In the genomic region with DNA sequence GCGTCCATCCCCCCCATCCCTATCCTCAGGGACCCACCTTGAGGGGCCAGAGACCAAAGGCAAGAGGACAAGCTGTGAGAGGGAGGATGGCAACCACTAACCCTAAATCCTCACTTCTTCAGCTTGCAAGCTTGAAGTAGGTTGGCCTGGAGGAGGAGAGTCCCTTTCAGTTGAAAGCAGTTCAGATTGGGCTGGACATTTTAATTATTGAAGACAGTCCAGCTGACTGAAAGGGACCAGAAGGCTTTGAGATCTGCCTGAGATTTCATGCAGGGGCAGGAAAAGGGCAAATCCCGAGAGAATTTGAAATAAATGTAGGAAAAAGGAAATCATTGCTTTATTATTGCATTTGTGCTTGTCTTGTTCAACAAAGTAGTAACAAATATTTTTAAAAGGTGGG, we compare ENCODE assay signal across 35 cellular contexts.
"Had no signal": no experiment of that assay in that cellular context is flagged by ENCODE, and none has a peak within 500 bp of the region (broad histone marks: within the 10 kb centered on the region; RNA-seq: fewer than 3 reads in every experiment).

No MANE protein-coding gene starts in this region.

- H3K9ac ChIP-seq: KMS-11 had no signal

- H3K4me3 Mint-ChIP-seq: activated B cell treated with CpG ODN at 0.5 μM for 24 hours; activated CD4-positive, alpha-beta memory T cell treated with anti-CD3 and anti-CD28 coated beads for 36 hours; activated naive CD4-positive, alpha-beta T cell treated with anti-CD3 and anti-CD28 coated beads for 36 hours; activated T-cell treated with anti-CD3 and anti-CD28 coated beads, Interleukin-2, amount 50 U/mL, for 4 hours; activated T-helper 1 cell treated with anti-CD3 and anti-CD28 coated beads, Interleukin-12 subunit alpha, Interleukin-12 subunit beta, Interleukin-2, Interleukin-4 antibody, amounts not matched to agents 30 ng/mL and 10 ng/mL and 1 ng/mL, durations not matched to agents 14 hours and 24 hours and 36 hours had no signal

- H3K4me3 ChIP-seq: ascending aorta, cardiac muscle cell, PC-9 had no signal

- H2AFZ ChIP-seq: PC-9 had no signal

- H3K9me3 ChIP-seq: ascending aorta had no signal

- H3K36me3 Mint-ChIP-seq: activated CD4-positive, alpha-beta memory T cell treated with anti-CD3 and anti-CD28 coated beads for 36 hours; activated naive CD4-positive, alpha-beta T cell treated with anti-CD3 and anti-CD28 coated beads, Interleukin-2, amount 50 U/mL, for 72 hours had no signal

- DNase-seq: activated B cell treated with CpG ODN at 0.5 μM for 24 hours; activated CD4-positive, alpha-beta memory T cell treated with anti-CD3 and anti-CD28 coated beads for 36 hours; activated CD4-positive, alpha-beta T cell treated with anti-CD3 and anti-CD28 coated beads for 4 hours; activated CD4-positive, alpha-beta T cell treated with anti-CD3 and anti-CD28 coated beads, Interleukin-2, amount 50 U/mL, for 1 hour; activated CD4-positive, CD25-positive, alpha-beta regulatory T cell treated with anti-CD3 and anti-CD28 coated beads, Interleukin-2, amount 50 U/mL, for 72 hours; activated CD8-positive, alpha-beta memory T cell treated with anti-CD3 and anti-CD28 coated beads, Interleukin-2, amount 50 U/mL, for 4 hours; activated gamma-delta T cell treated with Interleukin-2 at 50 U/mL for 16 hours; activated naive CD4-positive, alpha-beta T cell treated with anti-CD3 and anti-CD28 coated beads for 36 hours; activated T-cell treated with anti-CD3 and anti-CD28 coated beads for 4 hours; activated T-cell treated with anti-CD3 and anti-CD28 coated beads, Interleukin-2, amount 50 U/mL, for 4 hours; NCI-H1092 treated with DMSO at 0.1 percent for 48 hours; NCI-H1417; NCI-H146; NCI-H187; NCI-H2029 treated with DMSO at 0.1 percent for 48 hours; NCI-H2107; NCI-H2171; NCI-H510A; NCI-H526; NCI-H748 treated with DMSO at 0.1 percent for 48 hours; NK-92 treated with Interleukin-12 subunit alpha and Interleukin-12 subunit beta, amount 100 ng/mL, for 24 hours; PC-9; Right ventricle myocardium superior; SW 1271; T-helper 1 cell; T-helper 2 cell; T-helper 9 cell had no signal

- H3K27ac ChIP-seq: ascending aorta, cardiac muscle cell, KMS-11, PC-9, RWPE1, VCaP had no signal

- H3K9me3 Mint-ChIP-seq: activated B cell treated with CpG ODN at 0.5 μM for 24 hours; activated naive CD4-positive, alpha-beta T cell treated with anti-CD3 and anti-CD28 coated beads for 36 hours; activated T-cell treated with anti-CD3 and anti-CD28 coated beads, Interleukin-2, amount 50 U/mL, for 4 hours; activated T-helper 1 cell treated with anti-CD3 and anti-CD28 coated beads, Interleukin-12 subunit alpha, Interleukin-12 subunit beta, Interleukin-2, Interleukin-4 antibody, amounts not matched to agents 30 ng/mL and 10 ng/mL and 1 ng/mL, durations not matched to agents 14 hours and 24 hours and 36 hours had no signal

- H3K27me3 ChIP-seq: ascending aorta, cardiac muscle cell had no signal

- H3K36me3 ChIP-seq: ascending aorta, cardiac muscle cell had no signal

- H3K27ac Mint-ChIP-seq: activated B cell treated with CpG ODN at 0.5 μM for 24 hours; activated CD4-positive, alpha-beta memory T cell treated with anti-CD3 and anti-CD28 coated beads for 36 hours; activated naive CD4-positive, alpha-beta T cell treated with anti-CD3 and anti-CD28 coated beads for 36 hours; activated T-helper 1 cell treated with anti-CD3 and anti-CD28 coated beads, Interleukin-12 subunit alpha, Interleukin-12 subunit beta, Interleukin-2, Interleukin-4 antibody, amounts not matched to agents 30 ng/mL and 10 ng/mL and 1 ng/mL, durations not matched to agents 14 hours and 24 hours and 36 hours had no signal

- H3K4me2 ChIP-seq: KMS-11, PC-9 had no signal

- ATAC-seq: activated naive CD4-positive, alpha-beta T cell treated with anti-CD3 and anti-CD28 coated beads, Interleukin-2, amount 50 U/mL, for 72 hours; activated T-cell treated with anti-CD3 and anti-CD28 coated beads, Interleukin-2, amount 50 U/mL, for 4 hours had no signal

- FAIRE-seq: RCC 7860 had no signal
